22 cellular contexts compared by ENCODE assay signal in the genomic region with DNA sequence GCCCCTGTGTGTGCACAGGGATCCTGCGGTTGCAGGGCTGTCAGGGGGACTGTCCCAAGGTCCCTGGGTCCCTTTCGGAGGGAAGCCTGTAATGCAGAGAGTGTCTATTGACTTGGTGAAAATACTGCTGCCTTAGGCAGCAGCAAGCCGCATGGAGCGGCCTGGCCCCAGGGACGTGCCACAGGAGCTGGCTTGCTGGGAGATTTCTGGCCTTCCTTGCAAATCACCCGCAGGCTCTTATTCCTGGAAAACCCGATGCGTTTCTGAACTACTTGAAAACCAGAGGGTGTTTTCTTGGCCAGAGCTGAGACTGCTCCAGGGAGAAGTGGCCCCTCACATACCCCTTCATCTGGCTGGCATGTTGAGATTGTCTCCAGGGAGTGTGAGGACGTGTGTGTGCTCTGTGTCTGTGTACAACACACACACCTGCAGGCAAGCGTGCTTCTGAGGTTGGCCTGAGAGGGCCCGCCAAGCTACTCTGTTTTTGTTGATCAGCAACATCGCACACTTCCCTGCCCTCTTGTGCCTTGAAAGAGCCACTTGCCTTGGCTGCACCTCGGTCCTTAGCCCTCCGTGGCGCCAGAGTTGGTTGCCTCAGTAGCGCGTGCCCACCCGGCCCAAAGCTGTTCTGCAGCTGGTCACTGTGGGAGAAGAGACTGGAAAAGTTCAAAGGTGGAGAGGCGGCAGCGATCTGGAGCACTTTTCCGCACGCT. TPM values are rescaled to one million over a fixed set of nuclear protein-coding genes. Genes with fewer than 3 reads are reported as not detected.
DNase-seq lines count a peak whose midpoint lies in the region; ATAC-seq and TF ChIP-seq lines count a peak whose summit lies in the region.
"Had no signal": no experiment of that assay in that cellular context is flagged by ENCODE, and none has a peak within 500 bp of the region (broad histone marks: within the 10 kb centered on the region; RNA-seq: fewer than 3 reads in every experiment).

No MANE protein-coding gene starts in this region.

- peak in 2 of 3 donors; percentile 40 to 44 for DNase-seq in right cardiac atrium
- DNase-seq in right atrium auricular region (ENCODE audit: low spot score), result no peak
- DNase-seq in lung (ENCODE audit: low spot score), result no peak
- DNase-seq in thoracic aorta (ENCODE audit: low spot score), result no peak
- DNase-seq in kidney tubule cell (ENCODE audit: low spot score), result no peak
- DNase-seq in activated naive CD4-positive, alpha-beta T cell treated with anti-CD3 and anti-CD28 coated beads for 36 hours, result no peak
- DNase-seq in substantia nigra (lab: John Stamatoyannopoulos, UW), result no peak
- DNase-seq: 8988T; CD8-positive, alpha-beta T cell; DND-41; KG1; NCI-H2029; NCI-H2171; NCI-H446; NCI-H69; OCI-M1 had no signal

- peaks cover 14% of the 10 kb centered on the region for H3K27me3 Mint-ChIP-seq in activated naive CD4-positive, alpha-beta T cell treated with anti-CD3 and anti-CD28 coated beads for 36 hours (ENCODE audit: low read depth)

- H3K36me3 ChIP-seq in right atrium auricular region (no peaks in the 10 kb centered on the region), lung (ENCODE audit: control insufficient read depth in 2 of 2, insufficient read depth in 2 of 2, low read length in 2 of 2) (no peaks in the 10 kb centered on the region), thoracic aorta (no peaks in the 10 kb centered on the region)

- H3K27me3 ChIP-seq in right cardiac atrium (ENCODE audit: control insufficient read depth, insufficient read depth), result no peaks in the 10 kb centered on the region
- H3K27me3 ChIP-seq in right atrium auricular region, result peaks cover 0 to 3% of the 10 kb centered on the region in 2 donors
- no peaks in the 10 kb centered on the region for H3K27me3 ChIP-seq in lung (ENCODE audit: control insufficient read depth, insufficient read depth)
- no peaks in the 10 kb centered on the region for H3K27me3 ChIP-seq in thoracic aorta (replicated peaks; ENCODE audit: insufficient read depth)

- peaks cover 5% of the 10 kb centered on the region for H3K4me1 Mint-ChIP-seq in activated naive CD4-positive, alpha-beta T cell treated with anti-CD3 and anti-CD28 coated beads for 36 hours (ENCODE audit: low read depth)

- H3K27ac Mint-ChIP-seq in activated naive CD4-positive, alpha-beta T cell treated with anti-CD3 and anti-CD28 coated beads for 36 hours, result no peak overlapping the region
- H3K27ac Mint-ChIP-seq: CD8-positive, alpha-beta T cell; GM23338 had no signal

- intact Hi-C loops in right cardiac atrium (cut with DNase I), result loop anchor here in 2 of 4 donors (10.0 kb wide), 2 partner anchors 195 to 205 kb away; no protein-coding TSS in a partner anchor
- intact Hi-C loops in activated naive CD4-positive, alpha-beta T cell treated with anti-CD3 and anti-CD28 coated beads for 36 hours (cut with micrococcal nuclease), result no loop called here

- CTCF ChIA-PET in activated naive CD4-positive, alpha-beta T cell treated with anti-CD3 and anti-CD28 coated beads for 36 hours (lab: Charles Lee), result no interaction called here

- no peaks in the 10 kb centered on the region for H3K9me3 Mint-ChIP-seq in activated naive CD4-positive, alpha-beta T cell treated with anti-CD3 and anti-CD28 coated beads for 36 hours
- H3K9me3 Mint-ChIP-seq: CD8-positive, alpha-beta T cell; GM23338 had no signal

- TF ChIP-seq CTCF in right atrium auricular region (IDR thresholded peaks at IDR 0.05), result no peak
- no peak for TF ChIP-seq CTCF in lung (IDR thresholded peaks at IDR 0.05; ENCODE audit: control extremely low read depth, extremely low read depth)
- no peak for TF ChIP-seq CTCF in thoracic aorta (IDR thresholded peaks at IDR 0.05)

- H3K9me3 ChIP-seq in right cardiac atrium (ENCODE audit: control insufficient read depth, low read length) (no peaks in the 10 kb centered on the region), right atrium auricular region (no peaks in the 10 kb centered on the region), lung (ENCODE audit: control insufficient read depth in 2 of 2, insufficient read depth in 1 of 2, low read length in 1 of 2) (no peaks in the 10 kb centered on the region), thoracic aorta (no peaks in the 10 kb centered on the region)

- no peaks in the 10 kb centered on the region for H3K36me3 Mint-ChIP-seq in activated naive CD4-positive, alpha-beta T cell treated with anti-CD3 and anti-CD28 coated beads for 36 hours (ENCODE audit: low read depth)
- H3K36me3 Mint-ChIP-seq: CD8-positive, alpha-beta T cell had no signal

- WGBS in right cardiac atrium, result 78% methylated on average over 22 of the region's 22 CpGs
- WGBS in lung, 2 donors, result 49 to 80% methylated on average over 22 of the region's 22 CpGs

- ATAC-seq in right cardiac atrium (no peak), lung (ENCODE audit: insufficient read depth, low FRiP score) (peak; percentile 6), thoracic aorta (ENCODE audit: insufficient number of reproducible peaks, low FRiP score, low read depth) (no peak), GM18520 (IDR thresholded peaks at IDR 0.05; ENCODE audit: unreplicated experiment) (no peak)
- ATAC-seq: CD8-positive, alpha-beta T cell; GM23338; HCT116; HepG2 had no signal

- no peak overlapping the region for H3K4me3 Mint-ChIP-seq in activated naive CD4-positive, alpha-beta T cell treated with anti-CD3 and anti-CD28 coated beads for 36 hours
- H3K4me3 Mint-ChIP-seq: CD8-positive, alpha-beta T cell; GM23338 had no signal

- no peak overlapping the region for H3K4me3 ChIP-seq in right cardiac atrium (ENCODE audit: low read length)
- H3K4me3 ChIP-seq in right atrium auricular region, result no peak overlapping the region
- no peak overlapping the region for H3K4me3 ChIP-seq in lung
- peak overlapping the region; percentile 55 for H3K4me3 ChIP-seq in thoracic aorta
- H3K4me3 ChIP-seq: GM23338 had no signal

- no peak overlapping the region for H3K27ac ChIP-seq in right cardiac atrium (ENCODE audit: low read length)
- H3K27ac ChIP-seq in right atrium auricular region, result no peak overlapping the region
- peak overlapping the region in 1 of 2 donors; percentile 15 for H3K27ac ChIP-seq in lung (ENCODE audit: low read depth in 1 of 2, low read length in 1 of 2)
- H3K27ac ChIP-seq in thoracic aorta, result peak overlapping the region; percentile 96 to 97
- no peak overlapping the region for H3K27ac ChIP-seq in substantia nigra (ENCODE audit: low read depth, low read length, poor library complexity, severe bottlenecking)

- H3K4me1 ChIP-seq in right cardiac atrium (ENCODE audit: control insufficient read depth, insufficient read depth, low read length) (no peaks in the 10 kb centered on the region), right atrium auricular region (no peaks in the 10 kb centered on the region), lung (ENCODE audit: control insufficient read depth in 2 of 2, insufficient read depth in 2 of 2, low read length in 2 of 2) (peaks cover 0 to 4% of the 10 kb centered on the region in 2 donors), thoracic aorta (ENCODE audit: control insufficient read depth in 1 of 2, low read depth in 2 of 2) (peaks cover 39 to 99% of the 10 kb centered on the region in 2 donors)

RNA-seq across cellular contexts. Expression of a gene that starts 10.5 kb away (rescaled TPM):
- 1 to 10 TPM; 1.1 to 2.9 (median 1.8) TPM for total RNA-seq in right cardiac atrium
- 1.9 TPM for polyA plus RNA-seq in right cardiac atrium
- 1 to 10 TPM in 1 of 2 donors, under 1 TPM in 1; 0.22 to 3.3 TPM for total RNA-seq in right atrium auricular region
- total RNA-seq in lung, result 10 to 100 TPM; 21.3 to 36.5 TPM
- polyA plus RNA-seq in lung, result 1 to 10 TPM; 2.4 to 5.0 TPM
- total RNA-seq in thoracic aorta, result 10 to 100 TPM; 68.9 to 85.4 TPM
- under 1 TPM; 0.05 to 0.20 TPM for total RNA-seq in activated naive CD4-positive, alpha-beta T cell treated with anti-CD3 and anti-CD28 coated beads for 36 hours
- total RNA-seq: CD8-positive, alpha-beta T cell; RPMI7951 had no signal

RNA-seq across cellular contexts. Expression of a gene that starts 58.3 kb away (rescaled TPM):
- total RNA-seq in right cardiac atrium (not detected), right atrium auricular region (not detected), lung (not detected), thoracic aorta (not detected)
- polyA plus RNA-seq in right cardiac atrium (not detected), lung (not detected)
- not detected for total RNA-seq in activated naive CD4-positive, alpha-beta T cell treated with anti-CD3 and anti-CD28 coated beads for 36 hours
- total RNA-seq: CD8-positive, alpha-beta T cell; GM23338; HepG2; RPMI7951 had no signal
- polyA plus RNA-seq: BJ, GM23338, HepG2 had no signal

Comparison
In these comparisons a context has a peak if more than half of its experiments do, and no peak if none do; other contexts are left out.
1. DNase-seq: peak in right cardiac atrium (2 of 3); none in right atrium auricular region (single experiment), lung (single experiment), thoracic aorta (single experiment), kidney tubule cell (single experiment), activated naive CD4-positive, alpha-beta T cell treated with anti-CD3 and anti-CD28 coated beads for 36 hours (single experiment) and substantia nigra (0 of 49).
2. H3K27ac ChIP-seq: peak in thoracic aorta (2 of 2); none in right cardiac atrium (single experiment), right atrium auricular region (0 of 2) and substantia nigra (single experiment).
3. RNA of a gene that starts 10.5 kb away (total RNA-seq): 68.9 to 85.4 TPM in thoracic aorta and 21.3 to 36.5 TPM in lung; 0.22 to 3.3 TPM in right atrium auricular region, 1.1 to 2.9 TPM in right cardiac atrium and 0.05 to 0.20 TPM in activated naive CD4-positive, alpha-beta T cell treated with anti-CD3 and anti-CD28 coated beads for 36 hours; every median in the first group is over 4 times any median in the second.